ENCODE assay signal across 9 cellular contexts in the genomic region with DNA sequence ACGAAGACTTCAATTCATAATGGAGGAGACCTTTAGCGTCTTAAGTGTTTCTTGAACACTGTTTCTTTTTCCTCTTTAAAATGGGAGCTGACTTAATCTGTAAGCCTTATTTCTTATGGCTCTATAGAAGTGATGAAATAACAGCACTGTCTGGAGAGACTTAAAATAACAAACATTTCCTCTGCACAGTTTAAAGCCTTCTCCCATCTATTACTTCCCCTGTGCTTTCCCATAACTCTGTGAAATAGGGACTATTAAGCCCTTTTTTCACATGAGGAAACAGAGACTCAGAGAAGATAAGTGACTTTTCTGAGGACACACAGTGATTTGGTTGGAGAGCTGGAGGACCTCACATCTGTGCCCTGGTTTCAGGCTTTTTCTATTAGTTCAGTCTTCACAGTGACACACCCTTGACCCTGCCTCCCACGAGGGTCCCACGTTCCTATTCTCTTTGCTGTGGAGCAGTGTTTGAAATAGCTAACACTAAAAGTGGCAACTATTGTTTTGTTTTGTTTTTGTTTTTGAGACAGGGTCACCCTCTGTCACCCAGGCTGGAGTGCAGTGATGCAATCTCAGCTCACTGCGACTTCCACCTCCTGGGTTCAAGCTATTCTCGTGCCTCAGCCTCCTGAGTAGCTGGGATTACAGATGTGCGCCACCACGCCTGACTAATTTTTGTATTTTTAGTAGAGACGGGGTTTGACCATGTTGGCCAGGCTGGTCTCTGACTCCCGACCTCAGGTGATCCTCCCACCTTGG.
DNase-seq lines count a peak whose midpoint lies in the region; ATAC-seq and TF ChIP-seq lines count a peak whose summit lies in the region.
"Had no signal": no experiment of that assay in that cellular context is flagged by ENCODE, and none has a peak within 500 bp of the region (broad histone marks: within the 10 kb centered on the region; RNA-seq: fewer than 3 reads in every experiment).

No MANE protein-coding gene starts in this region.

- H3K36me3 ChIP-seq in thoracic aorta, result no peaks in the 10 kb centered on the region
- H3K36me3 ChIP-seq in sigmoid colon, result no peaks in the 10 kb centered on the region
- H3K36me3 ChIP-seq: SJSA1 had no signal

- H3K27ac ChIP-seq in thoracic aorta, result peak overlapping the region; percentile 48 to 56
- H3K27ac ChIP-seq in sigmoid colon, result peak overlapping the region in 1 of 4 donors; percentile 38
- H3K27ac ChIP-seq: SJSA1 had no signal

- H3K27ac Mint-ChIP-seq in activated T-helper 2 cell treated with anti-CD3 and anti-CD28 coated beads, Interferon-gamma antibody, Interleukin-2, Interleukin-4, amounts not matched to agents 10 μg/mL and 5 μg/mL and 100 μg/mL, durations not matched to agents 14 hours and 24 hours and 36 hours, result peak overlapping the region; percentile 78
- H3K27ac Mint-ChIP-seq in immature natural killer cell, result peak overlapping the region; percentile 58 to 90 (median 79)

- no peaks in the 10 kb centered on the region for H3K9me3 Mint-ChIP-seq in activated T-helper 2 cell treated with anti-CD3 and anti-CD28 coated beads, Interferon-gamma antibody, Interleukin-2, Interleukin-4, amounts not matched to agents 10 μg/mL and 5 μg/mL and 100 μg/mL, durations not matched to agents 14 hours and 24 hours and 36 hours
- no peaks in the 10 kb centered on the region for H3K9me3 Mint-ChIP-seq in immature natural killer cell

- H3K4me3 Mint-ChIP-seq in activated T-helper 2 cell treated with anti-CD3 and anti-CD28 coated beads, Interferon-gamma antibody, Interleukin-2, Interleukin-4, amounts not matched to agents 10 μg/mL and 5 μg/mL and 100 μg/mL, durations not matched to agents 14 hours and 24 hours and 36 hours (ENCODE audit: low read depth), result peak overlapping the region; percentile 41
- peak overlapping the region in 4 of 5 donors; percentile 22 to 59 (median 38) for H3K4me3 Mint-ChIP-seq in immature natural killer cell

- DNase-seq in activated CD8-positive, alpha-beta memory T cell treated with anti-CD3 and anti-CD28 coated beads for 24 hours, result peak; percentile 56
- DNase-seq in activated CD8-positive, alpha-beta memory T cell treated with anti-CD3 and anti-CD28 coated beads, Interleukin-2, amount 50 U/mL, for 4 hours, result no peak
- no peak for DNase-seq in activated T-helper 2 cell treated with anti-CD3 and anti-CD28 coated beads, Interferon-gamma antibody, Interleukin-2, Interleukin-4, amounts not matched to agents 10 μg/mL and 5 μg/mL and 100 μg/mL, durations not matched to agents 14 hours and 24 hours and 36 hours (ENCODE audit: low spot score)
- no peak for DNase-seq in immature natural killer cell
- no peak for DNase-seq in thoracic aorta (ENCODE audit: low spot score)
- no peak for DNase-seq in sigmoid colon
- no peak for DNase-seq in DMS114 treated with DMSO at 0.1 percent for 48 hours (lab: John Stamatoyannopoulos, UW; ENCODE audit: unreplicated experiment)
- DNase-seq in hippocampal formation (lab: John Stamatoyannopoulos, UW), result no peak

- no peak for TF ChIP-seq POLR2A in sigmoid colon (IDR thresholded peaks at IDR 0.05)

- H3K27me3 Mint-ChIP-seq in activated T-helper 2 cell treated with anti-CD3 and anti-CD28 coated beads, Interferon-gamma antibody, Interleukin-2, Interleukin-4, amounts not matched to agents 10 μg/mL and 5 μg/mL and 100 μg/mL, durations not matched to agents 14 hours and 24 hours and 36 hours (ENCODE audit: low read depth), result no peaks in the 10 kb centered on the region
- H3K27me3 Mint-ChIP-seq in immature natural killer cell (ENCODE audit: low read depth in 3 of 3), result peaks cover 0 to 2% (median 2%) of the 10 kb centered on the region in 3 donors

- no peak for TF ChIP-seq CTCF in thoracic aorta (IDR thresholded peaks at IDR 0.05)
- no peak for TF ChIP-seq CTCF in sigmoid colon (IDR thresholded peaks at IDR 0.05)

- 75 to 90% methylated on average over 10 of the region's 10 CpGs for WGBS in sigmoid colon, 2 donors

- ATAC-seq in thoracic aorta (ENCODE audit: insufficient number of reproducible peaks, low FRiP score, low read depth), result no peak

- H3K4me1 ChIP-seq in thoracic aorta (ENCODE audit: control insufficient read depth in 1 of 2, low read depth in 2 of 2) (peaks cover 24 to 64% of the 10 kb centered on the region in 2 donors), sigmoid colon (no peaks in the 10 kb centered on the region)

- H3K4me3 ChIP-seq in thoracic aorta (peak overlapping the region; percentile 37), sigmoid colon (no peak overlapping the region)
- H3K4me3 ChIP-seq: SJSA1 had no signal

- no peaks in the 10 kb centered on the region for H3K9me3 ChIP-seq in thoracic aorta
- no peaks in the 10 kb centered on the region for H3K9me3 ChIP-seq in sigmoid colon
- H3K9me3 ChIP-seq: SJSA1 had no signal

- intact Hi-C loops in activated T-helper 2 cell treated with anti-CD3 and anti-CD28 coated beads, Interferon-gamma antibody, Interleukin-2, Interleukin-4, amounts not matched to agents 10 μg/mL and 5 μg/mL and 100 μg/mL, durations not matched to agents 14 hours and 24 hours and 36 hours (cut with micrococcal nuclease), result no loop called here
- intact Hi-C loops in sigmoid colon (cut with DNase I), result no loop called here

- TF ChIP-seq EP300 in sigmoid colon (IDR thresholded peaks at IDR 0.05), result no peak

- H3K27me3 ChIP-seq in thoracic aorta (replicated peaks; ENCODE audit: insufficient read depth) (no peaks in the 10 kb centered on the region), sigmoid colon (no peaks in the 10 kb centered on the region)
- H3K27me3 ChIP-seq: SJSA1 had no signal

- peaks cover 43% of the 10 kb centered on the region for H3K36me3 Mint-ChIP-seq in activated T-helper 2 cell treated with anti-CD3 and anti-CD28 coated beads, Interferon-gamma antibody, Interleukin-2, Interleukin-4, amounts not matched to agents 10 μg/mL and 5 μg/mL and 100 μg/mL, durations not matched to agents 14 hours and 24 hours and 36 hours (ENCODE audit: low read depth)
- H3K36me3 Mint-ChIP-seq in immature natural killer cell, result peaks cover under 1 to 15% (median 14%) of the 10 kb centered on the region in 3 donors

- peaks cover 35% of the 10 kb centered on the region for H3K4me1 Mint-ChIP-seq in activated T-helper 2 cell treated with anti-CD3 and anti-CD28 coated beads, Interferon-gamma antibody, Interleukin-2, Interleukin-4, amounts not matched to agents 10 μg/mL and 5 μg/mL and 100 μg/mL, durations not matched to agents 14 hours and 24 hours and 36 hours (ENCODE audit: low read depth)
- peaks cover 52 to 80% of the 10 kb centered on the region in 2 donors for H3K4me1 Mint-ChIP-seq in immature natural killer cell
